Comparison of ENCODE assay signal across 16 cellular contexts in the genomic region with DNA sequence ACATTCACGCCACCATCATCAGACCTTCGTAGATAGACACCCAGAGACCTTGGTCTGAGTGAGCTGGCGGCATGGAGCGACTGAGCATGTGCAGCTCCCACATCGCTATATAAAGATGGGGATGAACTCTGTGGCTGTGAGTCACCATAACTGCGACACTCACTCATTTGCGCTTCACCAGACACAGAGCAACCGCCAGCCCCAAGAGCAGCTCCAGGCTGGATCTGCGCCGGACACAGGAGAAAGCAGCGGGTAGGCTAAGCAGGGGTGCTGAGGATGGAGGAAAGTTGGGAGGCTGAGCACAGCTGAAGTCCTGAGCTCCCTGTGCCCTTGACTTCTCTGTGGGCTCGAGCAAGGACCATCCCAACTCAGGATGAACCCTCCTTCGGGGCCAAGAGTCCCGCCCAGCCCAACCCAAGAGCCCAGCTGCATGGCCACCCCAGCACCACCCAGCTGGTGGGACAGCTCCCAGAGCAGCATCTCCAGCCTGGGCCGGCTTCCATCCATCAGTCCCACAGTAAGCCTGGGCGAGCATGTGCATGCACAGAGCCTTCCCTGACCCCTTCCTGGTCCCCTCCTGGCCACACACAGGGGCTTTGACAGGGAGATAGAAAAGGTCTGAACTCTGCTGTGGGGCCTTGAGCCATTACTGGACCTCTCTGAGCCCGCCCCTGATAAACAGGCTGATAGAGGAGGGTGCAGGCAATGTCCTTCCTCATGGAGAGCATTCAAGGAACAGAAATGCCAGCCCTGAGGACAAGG. TPM values are rescaled to one million over a fixed set of nuclear protein-coding genes. Genes with fewer than 3 reads are reported as not detected.
DNase-seq lines count a peak whose midpoint lies in the region; ATAC-seq and TF ChIP-seq lines count a peak whose summit lies in the region.
"Had no signal": no experiment of that assay in that cellular context is flagged by ENCODE, and none has a peak within 500 bp of the region (broad histone marks: within the 10 kb centered on the region; RNA-seq: fewer than 3 reads in every experiment).

A gene with protein sequence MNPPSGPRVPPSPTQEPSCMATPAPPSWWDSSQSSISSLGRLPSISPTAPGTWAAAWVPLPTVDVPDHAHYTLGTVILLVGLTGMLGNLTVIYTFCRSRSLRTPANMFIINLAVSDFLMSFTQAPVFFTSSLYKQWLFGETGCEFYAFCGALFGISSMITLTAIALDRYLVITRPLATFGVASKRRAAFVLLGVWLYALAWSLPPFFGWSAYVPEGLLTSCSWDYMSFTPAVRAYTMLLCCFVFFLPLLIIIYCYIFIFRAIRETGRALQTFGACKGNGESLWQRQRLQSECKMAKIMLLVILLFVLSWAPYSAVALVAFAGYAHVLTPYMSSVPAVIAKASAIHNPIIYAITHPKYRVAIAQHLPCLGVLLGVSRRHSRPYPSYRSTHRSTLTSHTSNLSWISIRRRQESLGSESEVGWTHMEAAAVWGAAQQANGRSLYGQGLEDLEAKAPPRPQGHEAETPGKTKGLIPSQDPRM (plus strand): TSS at position 137 of the 762 bp plus-strand sequence. CDS start 237 bp downstream, at position 374.

- peak; percentile 14 for DNase-seq in activated CD4-positive, CD25-positive, alpha-beta regulatory T cell treated with anti-CD3 and anti-CD28 coated beads, Interleukin-2, amount 50 U/mL, for 72 hours
- DNase-seq in activated CD4-positive, CD25-positive, alpha-beta regulatory T cell (lab: John Stamatoyannopoulos, UW) = no peak
- DNase-seq in MV-4-11 (lab: John Stamatoyannopoulos, UW) (peak; percentile 51), dorsolateral prefrontal cortex (peak in 6 of 10 donors; percentile 22 to 48 (median 39)), sciatic nerve (ENCODE audit: low spot score) (peak; percentile 44), T-helper 2 cell (no peak), NCI-H524 (lab: John Stamatoyannopoulos, UW) (no peak)
- DNase-seq: activated T-cell treated with anti-CD3 and anti-CD28 coated beads, Interleukin-2, amount 50 U/mL, for 48 hours; COR-L47; NCI-H1092 treated with DMSO at 0.1 percent for 48 hours; NCI-H774 had no signal

- H3K27ac ChIP-seq in dorsolateral prefrontal cortex = peak within 1 kb of the TSS in 1 of 59 donors; percentile 12
- H3K27ac ChIP-seq: breast epithelium, SK-N-MC had no signal

- no peaks in the 10 kb centered on the region for H3K27me3 ChIP-seq in dorsolateral prefrontal cortex
- H3K27me3 ChIP-seq: breast epithelium had no signal

- intact Hi-C loops in dorsolateral prefrontal cortex (cut with DNase I) (no loop called here), sciatic nerve (cut with DNase I) (no loop called here)

- TF ChIP-seq CTCF in dorsolateral prefrontal cortex (IDR thresholded peaks at IDR 0.05 in 54 of 56, conservative IDR thresholded peaks at IDR 0.05 in 2 of 56; ENCODE audit: low read depth in 1 of 56, partially characterized antibody in 56 of 56) = no peak

- no peak within 1 kb of the TSS for H3K4me3 ChIP-seq in dorsolateral prefrontal cortex
- H3K4me3 ChIP-seq: breast epithelium, SK-N-MC had no signal

- ATAC-seq in sciatic nerve (no peak), HG03196 (IDR thresholded peaks at IDR 0.05; ENCODE audit: unreplicated experiment) (no peak)

RNA-seq across cellular contexts. Expression of the gene that starts here (rescaled TPM):
- total RNA-seq in dorsolateral prefrontal cortex = 1 to 10 TPM in 93 of 120 experiments, under 1 TPM in 23, not detected in 4; 0.35 to 4.5 (median 1.6) TPM
- total RNA-seq in sciatic nerve = 0.18 TPM
- total RNA-seq: breast epithelium, endothelial cell of umbilical vein, liver had no signal

Comparison
In these comparisons a context has a peak if more than half of its experiments do, and no peak if none do; other contexts are left out.
1. DNase-seq: peak in activated CD4-positive, CD25-positive, alpha-beta regulatory T cell treated with anti-CD3 and anti-CD28 coated beads, Interleukin-2, amount 50 U/mL, for 72 hours (single experiment), MV-4-11 (single experiment) and dorsolateral prefrontal cortex (6 of 10); none in activated CD4-positive, CD25-positive, alpha-beta regulatory T cell (0 of 4), T-helper 2 cell (0 of 5) and NCI-H524 (0 of 2).
2. Peak in DNase-seq in sciatic nerve; RNA of the gene not detected or under 1 TPM.